In genomic region chr5:54519083-54519541, GRCh38 we compare ENCODE assay signal across 9 cellular contexts. TPM values are rescaled to one million over a fixed set of nuclear protein-coding genes. Genes with fewer than 3 reads are reported as not detected.
DNase-seq lines count a peak whose midpoint lies in the region; ATAC-seq and TF ChIP-seq lines count a peak whose summit lies in the region.
"Had no signal": no experiment of that assay in that cellular context is flagged by ENCODE, and none has a peak within 500 bp of the region (broad histone marks: within the 10 kb centered on the region; RNA-seq: fewer than 3 reads in every experiment).

No MANE protein-coding gene starts in this region.

- POLR2A ChIA-PET in activated CD8-positive, alpha-beta T cell treated with anti-CD3 and anti-CD28 coated beads, Interleukin-2, amount 10 ng/mL, durations not matched to agents 7 days and 5 days (lab: Charles Lee): interaction anchor here (0.7 to 1.9 kb wide), 2 partner anchors 91 to 173 kb away, joined by 3 to 8 read pairs; no protein-coding TSS in a partner anchor

- H3K9me3 ChIP-seq in gastrocnemius medialis: no peaks in the 10 kb centered on the region

- H3K27me3 ChIP-seq in GM06990 (replicated peaks; ENCODE audit: control insufficient read depth, insufficient read depth, low read length) (no peaks in the 10 kb centered on the region), gastrocnemius medialis (no peaks in the 10 kb centered on the region)

- H3K4me3 ChIP-seq in GM06990 (replicated peaks; ENCODE audit: low read depth, low read length) (no peak overlapping the region), gastrocnemius medialis (peak overlapping the region; percentile 76 to 93 (median 86))

- intact Hi-C loops in left ventricle myocardium superior (cut with micrococcal nuclease): no loop called here
- intact Hi-C loops in gastrocnemius medialis (cut with DNase I; ENCODE audit: low total_unique reads): loop anchor here (5.0 kb wide), 1 partner anchor 138 kb away; no protein-coding TSS in a partner anchor

- in situ Hi-C loops in gastrocnemius medialis (cut with MboI; ENCODE audit: low sequenced_read_pairs in 4 of 4): loop anchor here in 3 of 4 donors (5.0 to 25.0 kb wide), 3 partner anchors 326 to 643 kb away; partner anchors contain the start of genes CDC20B (in 3 of the 3) and GPX8 (in 3 of the 3)

- H3K4me1 Mint-ChIP-seq in activated CD8-positive, alpha-beta T cell treated with anti-CD3 and anti-CD28 coated beads, Interleukin-2, amount 10 ng/mL, durations not matched to agents 7 days and 5 days (ENCODE audit: low read depth): peaks cover 53% of the 10 kb centered on the region

- no peak for ATAC-seq in activated CD8-positive, alpha-beta T cell treated with anti-CD3 and anti-CD28 coated beads, Interleukin-2, amount 10 ng/mL, durations not matched to agents 7 days and 5 days
- ATAC-seq in left ventricle myocardium superior (no peak), gastrocnemius medialis (no peak), GM21528 (IDR thresholded peaks at IDR 0.05; ENCODE audit: low FRiP score, unreplicated experiment) (no peak), HG02938 (IDR thresholded peaks at IDR 0.05; ENCODE audit: unreplicated experiment) (no peak)

- DNase-seq in GM06990 (ENCODE audit: extremely low read depth, insufficient read length) (peak; percentile 2), left ventricle myocardium superior (peak; percentile 45), gastrocnemius medialis (no peak)
- no peak for DNase-seq in activated CD8-positive, alpha-beta T cell treated with anti-CD3 and anti-CD28 coated beads, Interleukin-2, amount 10 ng/mL, durations not matched to agents 7 days and 5 days
- DNase-seq in effector CD8-positive, alpha-beta T cell (lab: John Stamatoyannopoulos, UW): no peak
- no peak for DNase-seq in activated CD4-positive, CD25-positive, alpha-beta regulatory T cell (lab: John Stamatoyannopoulos, UW)
- DNase-seq: NCI-H510A had no signal

- H3K4me1 ChIP-seq in gastrocnemius medialis: peaks cover 49 to 53% of the 10 kb centered on the region in 2 donors

- no peak for TF ChIP-seq POLR2A in gastrocnemius medialis (IDR thresholded peaks at IDR 0.05)

- H3K36me3 Mint-ChIP-seq in activated CD8-positive, alpha-beta T cell treated with anti-CD3 and anti-CD28 coated beads, Interleukin-2, amount 10 ng/mL, durations not matched to agents 7 days and 5 days (ENCODE audit: low read depth): peaks cover 44% of the 10 kb centered on the region

- H3K27ac Mint-ChIP-seq in activated CD8-positive, alpha-beta T cell treated with anti-CD3 and anti-CD28 coated beads, Interleukin-2, amount 10 ng/mL, durations not matched to agents 7 days and 5 days: peak overlapping the region; percentile 5

- H3K4me3 Mint-ChIP-seq in activated CD8-positive, alpha-beta T cell treated with anti-CD3 and anti-CD28 coated beads, Interleukin-2, amount 10 ng/mL, durations not matched to agents 7 days and 5 days: peak overlapping the region; percentile 79

- no peaks in the 10 kb centered on the region for H3K9me3 Mint-ChIP-seq in activated CD8-positive, alpha-beta T cell treated with anti-CD3 and anti-CD28 coated beads, Interleukin-2, amount 10 ng/mL, durations not matched to agents 7 days and 5 days (ENCODE audit: insufficient read depth)

- H3K27me3 Mint-ChIP-seq in activated CD8-positive, alpha-beta T cell treated with anti-CD3 and anti-CD28 coated beads, Interleukin-2, amount 10 ng/mL, durations not matched to agents 7 days and 5 days (ENCODE audit: low read depth): peaks cover 15% of the 10 kb centered on the region

- no peak for TF ChIP-seq CTCF in GM06990 (IDR thresholded peaks at IDR 0.05; ENCODE audit: insufficient read depth, low read length, poor library complexity, severe bottlenecking)
- TF ChIP-seq CTCF in gastrocnemius medialis (IDR thresholded peaks at IDR 0.05 in 4 of 5, conservative IDR thresholded peaks at IDR 0.05 in 1 of 5): no peak

- CTCF ChIA-PET in activated CD8-positive, alpha-beta T cell treated with anti-CD3 and anti-CD28 coated beads, Interleukin-2, amount 10 ng/mL, durations not matched to agents 7 days and 5 days (lab: Charles Lee): interaction anchor here (0.8 to 5.3 kb wide), 10 partner anchors 91 to 347 kb away, joined by 3 to 142 read pairs (median 6); partner anchors contain the start of gene ARL15

- no peaks in the 10 kb centered on the region for H3K36me3 ChIP-seq in GM06990 (ENCODE audit: control insufficient read depth, insufficient read depth, low read length)
- no peaks in the 10 kb centered on the region for H3K36me3 ChIP-seq in gastrocnemius medialis

- H3K27ac ChIP-seq in gastrocnemius medialis: peak overlapping the region; percentile 79 to 94 (median 92)

RNA-seq across cellular contexts. Expression of gene SNX18, which starts 1.6 kb away (rescaled TPM):
- total RNA-seq in activated CD8-positive, alpha-beta T cell treated with anti-CD3 and anti-CD28 coated beads, Interleukin-2, amount 10 ng/mL, durations not matched to agents 7 days and 5 days: 10 to 100 TPM; 17.1 to 19.3 TPM
- total RNA-seq in left ventricle myocardium superior (20.9 TPM), gastrocnemius medialis (10 to 100 TPM; 16.3 to 18.5 (median 18.0) TPM)

Comparison
In these comparisons a context has a peak if more than half of its experiments do, and no peak if none do; other contexts are left out.
1. DNase-seq: peak in GM06990 (single experiment) and left ventricle myocardium superior (single experiment); none in activated CD8-positive, alpha-beta T cell treated with anti-CD3 and anti-CD28 coated beads, Interleukin-2, amount 10 ng/mL, durations not matched to agents 7 days and 5 days (single experiment), gastrocnemius medialis (0 of 2), effector CD8-positive, alpha-beta T cell (single experiment) and activated CD4-positive, CD25-positive, alpha-beta regulatory T cell (0 of 4).